In genomic region chr20:58851221-58851968, GRCh38 we compare ENCODE assay signal across 9 cellular contexts. TPM values are rescaled to one million over a fixed set of nuclear protein-coding genes. Genes with fewer than 3 reads are reported as not detected.
DNase-seq lines count a peak whose midpoint lies in the region; ATAC-seq, FAIRE-seq and TF ChIP-seq lines count a peak whose summit lies in the region.
"Had no signal": no experiment of that assay in that cellular context is flagged by ENCODE, and none has a peak within 500 bp of the region (broad histone marks: within the 10 kb centered on the region; RNA-seq: fewer than 3 reads in every experiment).

No MANE protein-coding gene starts in this region.

- peak overlapping the region; percentile 93 for H3K4me3 Mint-ChIP-seq in activated naive CD8-positive, alpha-beta T cell

- no peak overlapping the region for H3K27ac ChIP-seq in keratinocyte (ENCODE audit: control insufficient read depth, insufficient read depth, low read length)
- no peak overlapping the region for H3K27ac ChIP-seq in suprapubic skin
- H3K27ac ChIP-seq: BLaER1 treated with 17β-estradiol and CSF1 and Interleukin-3, amounts not matched to agents 10 nM and 100 nM had no signal

- TF ChIP-seq POLR2A in suprapubic skin (IDR thresholded peaks at IDR 0.05): no peak

- H3K4me1 ChIP-seq in keratinocyte (ENCODE audit: control insufficient read depth, extremely low read depth, insufficient read depth, low read length) (peaks cover 6% of the 10 kb centered on the region), suprapubic skin (peaks cover 27% of the 10 kb centered on the region)

- ATAC-seq in HG03045 (IDR thresholded peaks at IDR 0.05; ENCODE audit: unreplicated experiment): no peak

- TF ChIP-seq EP300 in suprapubic skin (IDR thresholded peaks at IDR 0.05): no peak

- no peak for FAIRE-seq in keratinocyte (lab: Jason Lieb, UNC)

- TF ChIP-seq CTCF in keratinocyte (optimal IDR thresholded peaks at IDR 0.05 in 1 of 3, IDR thresholded peaks at IDR 0.05 in 1 of 3, conservative IDR thresholded peaks at IDR 0.05 in 1 of 3; ENCODE audit: extremely low read depth in 1 of 3, insufficient read depth in 2 of 3, low read length in 3 of 3) (no peak), suprapubic skin (IDR thresholded peaks at IDR 0.05) (no peak)

- H3K27me3 ChIP-seq in keratinocyte (ENCODE audit: control insufficient read depth, extremely low read depth, insufficient read depth, low read length) (peaks cover 47% of the 10 kb centered on the region), suprapubic skin (peaks cover 57% of the 10 kb centered on the region)

- peaks cover 41% of the 10 kb centered on the region for H3K4me1 Mint-ChIP-seq in activated naive CD8-positive, alpha-beta T cell (ENCODE audit: low read depth)

- H3K4me3 ChIP-seq in keratinocyte (ENCODE audit: control insufficient read depth in 2 of 3, extremely low read depth in 1 of 3, insufficient read depth in 2 of 3, low read depth in 1 of 3, low read length in 3 of 3): peak overlapping the region in 2 of 3 experiments; percentile 61 to 63
- H3K4me3 ChIP-seq in suprapubic skin: peak overlapping the region; percentile 43

- H3K79me2 ChIP-seq in keratinocyte (ENCODE audit: control insufficient read depth, insufficient read depth, low read length): no peaks in the 10 kb centered on the region

- peak overlapping the region; percentile 14 for H2AFZ ChIP-seq in keratinocyte (ENCODE audit: control insufficient read depth, low read length)

- H3K27me3 Mint-ChIP-seq in activated naive CD8-positive, alpha-beta T cell: peaks cover 13% of the 10 kb centered on the region

- no peaks in the 10 kb centered on the region for H3K9me3 ChIP-seq in keratinocyte (ENCODE audit: control insufficient read depth, low read depth, low read length)
- no peaks in the 10 kb centered on the region for H3K9me3 ChIP-seq in suprapubic skin

- H4K20me1 ChIP-seq in keratinocyte (ENCODE audit: control insufficient read depth, extremely low read depth, insufficient read depth, low read length): no peaks in the 10 kb centered on the region

- 67% methylated on average over 35 of the region's 41 CpGs for WGBS in suprapubic skin

- peak overlapping the region; percentile 50 for H3K4me2 ChIP-seq in keratinocyte (ENCODE audit: control insufficient read depth, extremely low read depth, insufficient read depth, low read depth, low read length)

- no peaks in the 10 kb centered on the region for H3K9me1 ChIP-seq in keratinocyte (ENCODE audit: control insufficient read depth, extremely low read depth, insufficient read depth, low read length)

- no peaks in the 10 kb centered on the region for H3K36me3 Mint-ChIP-seq in activated naive CD8-positive, alpha-beta T cell

- H3K36me3 ChIP-seq in keratinocyte (ENCODE audit: control insufficient read depth in 2 of 2, extremely low read depth in 1 of 2, insufficient read depth in 2 of 2, low read length in 2 of 2) (no peaks in the 10 kb centered on the region), suprapubic skin (no peaks in the 10 kb centered on the region)

- peak; percentile 19 for DNase-seq in activated CD4-positive, alpha-beta T cell treated with anti-CD3 and anti-CD28 coated beads for 48 hours
- no peak for DNase-seq in activated CD4-positive, alpha-beta T cell treated with anti-CD3 and anti-CD28 coated beads, Interleukin-2, amount 50 U/mL, for 1 hour
- no peak for DNase-seq in keratinocyte (ENCODE audit: low read depth, low spot score)
- no peak for DNase-seq in suprapubic skin (ENCODE audit: low spot score in 2 of 2)
- no peak for DNase-seq in NCI-H524 treated with DMSO at 0.1 percent for 48 hours (lab: John Stamatoyannopoulos, UW)
- DNase-seq in amniotic stem cell (lab: John Stamatoyannopoulos, UW): no peak

- H3K9ac ChIP-seq in keratinocyte (ENCODE audit: control insufficient read depth, extremely low read depth, insufficient read depth, low read length): no peak overlapping the region
- H3K9ac ChIP-seq: BLaER1 treated with 17β-estradiol and CSF1 and Interleukin-3, amounts not matched to agents 10 nM and 100 nM had no signal

- no peak overlapping the region for H3K27ac Mint-ChIP-seq in activated naive CD8-positive, alpha-beta T cell

- H3K9me3 Mint-ChIP-seq in activated naive CD8-positive, alpha-beta T cell (ENCODE audit: low read depth): no peaks in the 10 kb centered on the region

- dilution Hi-C loops in keratinocyte (cut with MboI; ENCODE audit: extremely low pct_ligation_motif_present, low sequenced_read_pairs): loop anchor here (25.0 kb wide), 1 partner anchor 361 kb away; no protein-coding TSS in a partner anchor

RNA-seq across cellular contexts. Expression of gene GNAS-AS1, which starts 0.7 kb away (rescaled TPM):
- 0.25 to 0.37 TPM (median 0.31 TPM) in 3 replicates for polyA plus RNA-seq in keratinocyte
- polyA plus RNA-seq in keratinocyte (2011; ENCODE audit: low read depth): 0.89 TPM
- polyA plus RNA-seq in keratinocyte (2011; cell fraction: cytosol; rRNA removed): 0.25 and 0.27 TPM in 2 replicates
- polyA plus RNA-seq in keratinocyte (2011; cell fraction: nucleus; rRNA removed): 0.24 and 0.32 TPM in 2 replicates
- polyA plus RNA-seq in keratinocyte (2012; ENCODE audit: low replicate concordance): 0.16 TPM in 1 of 2 replicates, not detected in the other
- polyA minus RNA-seq in keratinocyte: 0.13 to 0.40 TPM in 2 of 3 replicates, not detected in the other
- not detected for polyA minus RNA-seq in keratinocyte (2011; cell fraction: cytosol; rRNA and poly(A)+ RNA removed)
- 0.32 and 0.62 TPM in 2 replicates for polyA minus RNA-seq in keratinocyte (2011; cell fraction: nucleus; rRNA and poly(A)+ RNA removed)
- total RNA-seq in suprapubic skin: not detected

RNA-seq across cellular contexts. Expression of gene GNAS, which starts 1.1 kb away (rescaled TPM):
- polyA plus RNA-seq in keratinocyte: 521 to 1,373 TPM (median 560 TPM) in 3 replicates
- 345 TPM for polyA plus RNA-seq in keratinocyte (2011; ENCODE audit: low read depth)
- 1,324 and 1,529 TPM in 2 replicates for polyA plus RNA-seq in keratinocyte (2011; cell fraction: cytosol; rRNA removed)
- 473 and 571 TPM in 2 replicates for polyA plus RNA-seq in keratinocyte (2011; cell fraction: nucleus; rRNA removed)
- polyA plus RNA-seq in keratinocyte (2012; ENCODE audit: low replicate concordance): 763 and 836 TPM in 2 replicates
- 1,008 to 2,459 TPM (median 1,365 TPM) in 3 replicates for polyA minus RNA-seq in keratinocyte
- 759 TPM for polyA minus RNA-seq in keratinocyte (2011; cell fraction: cytosol; rRNA and poly(A)+ RNA removed)
- polyA minus RNA-seq in keratinocyte (2011; cell fraction: nucleus; rRNA and poly(A)+ RNA removed): 166 and 235 TPM in 2 replicates
- total RNA-seq in suprapubic skin: 100 to 1,000 TPM; 334 to 533 (median 451) TPM
